ENCODE assay signal across 2 cellular contexts in genomic region chr6:99821164-99821563, GRCh38.
TF ChIP-seq lines count a peak whose summit lies in the region.

No MANE protein-coding gene starts in this region.

TF ChIP-seq in GM23338, 12 proteins besides CTCF, POLR2A, EP300 and RAD21 (continued from another document):
- TF ChIP-seq, protein P1, sequence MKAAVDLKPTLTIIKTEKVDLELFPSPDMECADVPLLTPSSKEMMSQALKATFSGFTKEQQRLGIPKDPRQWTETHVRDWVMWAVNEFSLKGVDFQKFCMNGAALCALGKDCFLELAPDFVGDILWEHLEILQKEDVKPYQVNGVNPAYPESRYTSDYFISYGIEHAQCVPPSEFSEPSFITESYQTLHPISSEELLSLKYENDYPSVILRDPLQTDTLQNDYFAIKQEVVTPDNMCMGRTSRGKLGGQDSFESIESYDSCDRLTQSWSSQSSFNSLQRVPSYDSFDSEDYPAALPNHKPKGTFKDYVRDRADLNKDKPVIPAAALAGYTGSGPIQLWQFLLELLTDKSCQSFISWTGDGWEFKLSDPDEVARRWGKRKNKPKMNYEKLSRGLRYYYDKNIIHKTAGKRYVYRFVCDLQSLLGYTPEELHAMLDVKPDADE (IDR thresholded peaks at IDR 0.05) = no peak
- TF ChIP-seq STAT1 (IDR thresholded peaks at IDR 0.05; ENCODE audit: unreplicated experiment) (no peak), ZNF462 (CRISPR knock-in tag; IDR thresholded peaks at IDR 0.05) (no peak), ZNF331 (CRISPR knock-in tag; IDR thresholded peaks at IDR 0.05; ENCODE audit: low read depth) (no peak), EZH2 (IDR thresholded peaks at IDR 0.05; ENCODE audit: low read depth, unreplicated experiment) (no peak)
TF ChIP-seq in GM23338: peak in this region for 0.

TF ChIP-seq in SK-N-SH treated with all-trans-retinoic acid at 6 μM for 48 hours, 23 proteins besides CTCF, POLR2A, EP300 and RAD21 (continued from another document):
- TF ChIP-seq, protein P2, sequence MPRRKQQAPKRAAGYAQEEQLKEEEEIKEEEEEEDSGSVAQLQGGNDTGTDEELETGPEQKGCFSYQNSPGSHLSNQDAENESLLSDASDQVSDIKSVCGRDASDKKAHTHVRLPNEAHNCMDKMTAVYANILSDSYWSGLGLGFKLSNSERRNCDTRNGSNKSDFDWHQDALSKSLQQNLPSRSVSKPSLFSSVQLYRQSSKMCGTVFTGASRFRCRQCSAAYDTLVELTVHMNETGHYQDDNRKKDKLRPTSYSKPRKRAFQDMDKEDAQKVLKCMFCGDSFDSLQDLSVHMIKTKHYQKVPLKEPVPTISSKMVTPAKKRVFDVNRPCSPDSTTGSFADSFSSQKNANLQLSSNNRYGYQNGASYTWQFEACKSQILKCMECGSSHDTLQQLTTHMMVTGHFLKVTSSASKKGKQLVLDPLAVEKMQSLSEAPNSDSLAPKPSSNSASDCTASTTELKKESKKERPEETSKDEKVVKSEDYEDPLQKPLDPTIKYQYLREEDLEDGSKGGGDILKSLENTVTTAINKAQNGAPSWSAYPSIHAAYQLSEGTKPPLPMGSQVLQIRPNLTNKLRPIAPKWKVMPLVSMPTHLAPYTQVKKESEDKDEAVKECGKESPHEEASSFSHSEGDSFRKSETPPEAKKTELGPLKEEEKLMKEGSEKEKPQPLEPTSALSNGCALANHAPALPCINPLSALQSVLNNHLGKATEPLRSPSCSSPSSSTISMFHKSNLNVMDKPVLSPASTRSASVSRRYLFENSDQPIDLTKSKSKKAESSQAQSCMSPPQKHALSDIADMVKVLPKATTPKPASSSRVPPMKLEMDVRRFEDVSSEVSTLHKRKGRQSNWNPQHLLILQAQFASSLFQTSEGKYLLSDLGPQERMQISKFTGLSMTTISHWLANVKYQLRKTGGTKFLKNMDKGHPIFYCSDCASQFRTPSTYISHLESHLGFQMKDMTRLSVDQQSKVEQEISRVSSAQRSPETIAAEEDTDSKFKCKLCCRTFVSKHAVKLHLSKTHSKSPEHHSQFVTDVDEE (CRISPR knock-in tag; IDR thresholded peaks at IDR 0.05) = no peak
- TF ChIP-seq PATZ1 (CRISPR knock-in tag; IDR thresholded peaks at IDR 0.05; ENCODE audit: borderline replicate concordance) = no peak
- TF ChIP-seq CREB5 (CRISPR knock-in tag; IDR thresholded peaks at IDR 0.05; ENCODE audit: low read depth) = no peak
- TF ChIP-seq PPARA (CRISPR knock-in tag; IDR thresholded peaks at IDR 0.05; ENCODE audit: borderline replicate concordance) = no peak
- no peak for TF ChIP-seq OSR1 (CRISPR knock-in tag; IDR thresholded peaks at IDR 0.05)
- no peak for TF ChIP-seq POU6F1 (CRISPR knock-in tag; IDR thresholded peaks at IDR 0.05; ENCODE audit: borderline replicate concordance, low read depth)
- TF ChIP-seq GLIS3 (CRISPR knock-in tag; IDR thresholded peaks at IDR 0.05) = no peak
- no peak for TF ChIP-seq ZFP3 (CRISPR knock-in tag; IDR thresholded peaks at IDR 0.05)
- no peak for TF ChIP-seq ZNF8 (CRISPR knock-in tag; IDR thresholded peaks at IDR 0.05)
- no peak for TF ChIP-seq CSRNP3 (CRISPR knock-in tag; IDR thresholded peaks at IDR 0.05)
TF ChIP-seq in SK-N-SH treated with all-trans-retinoic acid at 6 μM for 48 hours: peak in this region for 0.
